In the genomic region with DNA sequence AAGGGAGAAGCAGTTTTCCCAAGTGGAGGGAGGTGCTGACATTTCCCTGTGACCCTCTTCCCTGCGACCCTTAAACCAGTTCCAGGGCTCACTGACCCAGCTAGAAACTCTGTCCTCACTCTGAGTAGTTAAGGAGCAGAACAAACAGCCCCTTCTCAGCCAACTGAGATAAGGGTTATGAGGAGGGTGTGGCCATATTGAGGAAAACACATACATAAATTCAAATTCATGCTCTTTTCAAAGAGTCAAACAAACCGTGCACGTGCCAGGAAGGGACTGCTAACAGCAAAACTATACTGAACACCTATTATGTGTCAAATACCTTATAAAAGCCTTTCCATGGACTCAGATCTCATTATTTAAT, we compare ENCODE assay signal across 1 cellular context.
A peak's percentile ranks its signal among the peaks of the same experiment; 100 is the strongest.
TF ChIP-seq lines count a peak whose summit lies in the region.

No MANE protein-coding gene starts in this region.

TF ChIP-seq in K562, 482 proteins besides CTCF, POLR2A, EP300 and RAD21 (continued from another document):
- TF ChIP-seq, protein P1, sequence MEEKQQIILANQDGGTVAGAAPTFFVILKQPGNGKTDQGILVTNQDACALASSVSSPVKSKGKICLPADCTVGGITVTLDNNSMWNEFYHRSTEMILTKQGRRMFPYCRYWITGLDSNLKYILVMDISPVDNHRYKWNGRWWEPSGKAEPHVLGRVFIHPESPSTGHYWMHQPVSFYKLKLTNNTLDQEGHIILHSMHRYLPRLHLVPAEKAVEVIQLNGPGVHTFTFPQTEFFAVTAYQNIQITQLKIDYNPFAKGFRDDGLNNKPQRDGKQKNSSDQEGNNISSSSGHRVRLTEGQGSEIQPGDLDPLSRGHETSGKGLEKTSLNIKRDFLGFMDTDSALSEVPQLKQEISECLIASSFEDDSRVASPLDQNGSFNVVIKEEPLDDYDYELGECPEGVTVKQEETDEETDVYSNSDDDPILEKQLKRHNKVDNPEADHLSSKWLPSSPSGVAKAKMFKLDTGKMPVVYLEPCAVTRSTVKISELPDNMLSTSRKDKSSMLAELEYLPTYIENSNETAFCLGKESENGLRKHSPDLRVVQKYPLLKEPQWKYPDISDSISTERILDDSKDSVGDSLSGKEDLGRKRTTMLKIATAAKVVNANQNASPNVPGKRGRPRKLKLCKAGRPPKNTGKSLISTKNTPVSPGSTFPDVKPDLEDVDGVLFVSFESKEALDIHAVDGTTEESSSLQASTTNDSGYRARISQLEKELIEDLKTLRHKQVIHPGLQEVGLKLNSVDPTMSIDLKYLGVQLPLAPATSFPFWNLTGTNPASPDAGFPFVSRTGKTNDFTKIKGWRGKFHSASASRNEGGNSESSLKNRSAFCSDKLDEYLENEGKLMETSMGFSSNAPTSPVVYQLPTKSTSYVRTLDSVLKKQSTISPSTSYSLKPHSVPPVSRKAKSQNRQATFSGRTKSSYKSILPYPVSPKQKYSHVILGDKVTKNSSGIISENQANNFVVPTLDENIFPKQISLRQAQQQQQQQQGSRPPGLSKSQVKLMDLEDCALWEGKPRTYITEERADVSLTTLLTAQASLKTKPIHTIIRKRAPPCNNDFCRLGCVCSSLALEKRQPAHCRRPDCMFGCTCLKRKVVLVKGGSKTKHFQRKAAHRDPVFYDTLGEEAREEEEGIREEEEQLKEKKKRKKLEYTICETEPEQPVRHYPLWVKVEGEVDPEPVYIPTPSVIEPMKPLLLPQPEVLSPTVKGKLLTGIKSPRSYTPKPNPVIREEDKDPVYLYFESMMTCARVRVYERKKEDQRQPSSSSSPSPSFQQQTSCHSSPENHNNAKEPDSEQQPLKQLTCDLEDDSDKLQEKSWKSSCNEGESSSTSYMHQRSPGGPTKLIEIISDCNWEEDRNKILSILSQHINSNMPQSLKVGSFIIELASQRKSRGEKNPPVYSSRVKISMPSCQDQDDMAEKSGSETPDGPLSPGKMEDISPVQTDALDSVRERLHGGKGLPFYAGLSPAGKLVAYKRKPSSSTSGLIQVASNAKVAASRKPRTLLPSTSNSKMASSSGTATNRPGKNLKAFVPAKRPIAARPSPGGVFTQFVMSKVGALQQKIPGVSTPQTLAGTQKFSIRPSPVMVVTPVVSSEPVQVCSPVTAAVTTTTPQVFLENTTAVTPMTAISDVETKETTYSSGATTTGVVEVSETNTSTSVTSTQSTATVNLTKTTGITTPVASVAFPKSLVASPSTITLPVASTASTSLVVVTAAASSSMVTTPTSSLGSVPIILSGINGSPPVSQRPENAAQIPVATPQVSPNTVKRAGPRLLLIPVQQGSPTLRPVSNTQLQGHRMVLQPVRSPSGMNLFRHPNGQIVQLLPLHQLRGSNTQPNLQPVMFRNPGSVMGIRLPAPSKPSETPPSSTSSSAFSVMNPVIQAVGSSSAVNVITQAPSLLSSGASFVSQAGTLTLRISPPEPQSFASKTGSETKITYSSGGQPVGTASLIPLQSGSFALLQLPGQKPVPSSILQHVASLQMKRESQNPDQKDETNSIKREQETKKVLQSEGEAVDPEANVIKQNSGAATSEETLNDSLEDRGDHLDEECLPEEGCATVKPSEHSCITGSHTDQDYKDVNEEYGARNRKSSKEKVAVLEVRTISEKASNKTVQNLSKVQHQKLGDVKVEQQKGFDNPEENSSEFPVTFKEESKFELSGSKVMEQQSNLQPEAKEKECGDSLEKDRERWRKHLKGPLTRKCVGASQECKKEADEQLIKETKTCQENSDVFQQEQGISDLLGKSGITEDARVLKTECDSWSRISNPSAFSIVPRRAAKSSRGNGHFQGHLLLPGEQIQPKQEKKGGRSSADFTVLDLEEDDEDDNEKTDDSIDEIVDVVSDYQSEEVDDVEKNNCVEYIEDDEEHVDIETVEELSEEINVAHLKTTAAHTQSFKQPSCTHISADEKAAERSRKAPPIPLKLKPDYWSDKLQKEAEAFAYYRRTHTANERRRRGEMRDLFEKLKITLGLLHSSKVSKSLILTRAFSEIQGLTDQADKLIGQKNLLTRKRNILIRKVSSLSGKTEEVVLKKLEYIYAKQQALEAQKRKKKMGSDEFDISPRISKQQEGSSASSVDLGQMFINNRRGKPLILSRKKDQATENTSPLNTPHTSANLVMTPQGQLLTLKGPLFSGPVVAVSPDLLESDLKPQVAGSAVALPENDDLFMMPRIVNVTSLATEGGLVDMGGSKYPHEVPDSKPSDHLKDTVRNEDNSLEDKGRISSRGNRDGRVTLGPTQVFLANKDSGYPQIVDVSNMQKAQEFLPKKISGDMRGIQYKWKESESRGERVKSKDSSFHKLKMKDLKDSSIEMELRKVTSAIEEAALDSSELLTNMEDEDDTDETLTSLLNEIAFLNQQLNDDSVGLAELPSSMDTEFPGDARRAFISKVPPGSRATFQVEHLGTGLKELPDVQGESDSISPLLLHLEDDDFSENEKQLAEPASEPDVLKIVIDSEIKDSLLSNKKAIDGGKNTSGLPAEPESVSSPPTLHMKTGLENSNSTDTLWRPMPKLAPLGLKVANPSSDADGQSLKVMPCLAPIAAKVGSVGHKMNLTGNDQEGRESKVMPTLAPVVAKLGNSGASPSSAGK (IDR thresholded peaks at IDR 0.05): 0 out of 2 replicates have a peak, but pooled peaks have one; percentile 11
- 0 out of 2 replicates have a peak, but pooled peaks have one; percentile 18 for TF ChIP-seq DPF2 (IDR thresholded peaks at IDR 0.05)
- TF ChIP-seq SOX6 (IDR thresholded peaks at IDR 0.05): peak; percentile 12; the same call in 1 of the 2 replicates
- no peak for TF ChIP-seq SAFB2 (IDR thresholded peaks at IDR 0.05; ENCODE audit: borderline replicate concordance, low read depth, low read length, severe bottlenecking)
- TF ChIP-seq, protein P2, sequence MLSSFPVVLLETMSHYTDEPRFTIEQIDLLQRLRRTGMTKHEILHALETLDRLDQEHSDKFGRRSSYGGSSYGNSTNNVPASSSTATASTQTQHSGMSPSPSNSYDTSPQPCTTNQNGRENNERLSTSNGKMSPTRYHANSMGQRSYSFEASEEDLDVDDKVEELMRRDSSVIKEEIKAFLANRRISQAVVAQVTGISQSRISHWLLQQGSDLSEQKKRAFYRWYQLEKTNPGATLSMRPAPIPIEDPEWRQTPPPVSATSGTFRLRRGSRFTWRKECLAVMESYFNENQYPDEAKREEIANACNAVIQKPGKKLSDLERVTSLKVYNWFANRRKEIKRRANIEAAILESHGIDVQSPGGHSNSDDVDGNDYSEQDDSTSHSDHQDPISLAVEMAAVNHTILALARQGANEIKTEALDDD (IDR thresholded peaks at IDR 0.05): peak; percentile 75; the same call in 1 of the 2 replicates
